14 cellular contexts compared by ENCODE assay signal in the genomic region with DNA sequence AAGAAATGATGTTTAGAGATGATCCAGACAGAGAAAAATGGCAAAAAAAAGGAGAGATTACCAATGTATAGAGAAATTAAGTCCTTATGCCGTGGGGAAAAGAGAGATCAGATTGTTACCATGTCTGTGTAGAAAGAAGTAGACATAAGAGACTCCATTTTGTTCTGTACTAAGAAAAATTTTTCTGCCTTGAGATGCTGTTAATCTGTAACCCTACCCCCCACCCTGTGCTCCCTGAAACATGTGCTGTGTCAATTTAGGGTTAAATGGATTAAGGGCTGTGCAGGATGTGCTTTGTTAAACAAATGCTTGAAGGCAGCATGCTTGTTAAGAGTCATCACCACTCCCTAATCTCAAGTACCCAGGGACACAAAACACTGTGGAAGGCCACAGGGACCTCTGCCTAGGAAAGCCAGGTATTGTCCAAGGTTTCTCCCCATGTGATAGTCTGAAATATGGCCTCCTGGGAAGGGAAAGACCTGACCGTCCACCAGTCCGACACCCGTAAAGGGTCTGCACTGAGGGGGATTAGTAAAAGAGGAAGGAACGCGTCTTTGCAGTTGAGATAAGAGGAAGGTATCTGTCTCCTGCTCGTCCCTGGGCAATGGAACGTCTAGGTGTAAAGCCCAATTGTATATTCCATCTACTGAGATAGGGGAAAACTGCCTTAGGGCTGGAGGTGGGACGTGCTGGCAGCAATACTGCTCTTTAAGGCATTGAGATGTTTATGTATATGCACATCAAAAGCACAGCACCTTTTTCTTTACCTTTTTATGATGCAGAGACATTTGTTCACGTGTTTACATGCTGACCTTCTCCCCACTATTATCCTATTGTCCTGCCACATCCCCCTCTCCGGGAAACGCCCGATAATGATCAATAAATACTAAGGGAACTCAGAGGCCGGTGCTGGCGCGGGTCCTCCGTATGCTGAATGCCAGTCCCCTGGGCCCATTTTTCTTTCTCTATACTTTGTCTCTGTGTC. TPM values are rescaled to one million over a fixed set of nuclear protein-coding genes. Genes with fewer than 3 reads are reported as not detected.
"Had no signal": no experiment of that assay in that cellular context is flagged by ENCODE, and none has a peak within 500 bp of the region (broad histone marks: within the 10 kb centered on the region; RNA-seq: fewer than 3 reads in every experiment).

No MANE protein-coding gene starts in this region.

RNA-seq across cellular contexts. Expression of a gene that starts 53.1 kb away (rescaled TPM):
- total RNA-seq: frontal cortex, glomerular endothelial cell, heart right ventricle, kidney epithelial cell, left ventricle myocardium superior, lung, osteocyte, right atrium auricular region, sigmoid colon, subcutaneous adipose tissue, tibial nerve had no signal
- polyA plus RNA-seq: fibroblast of lung, heart right ventricle, neural cell, urinary bladder had no signal
